18 cellular contexts compared by ENCODE assay signal in genomic region chr18:12930908-12931307, GRCh38. TPM values are rescaled to one million over a fixed set of nuclear protein-coding genes. Genes with fewer than 3 reads are reported as not detected.
DNase-seq lines count a peak whose midpoint lies in the region; FAIRE-seq and TF ChIP-seq lines count a peak whose summit lies in the region.
"Had no signal": no experiment of that assay in that cellular context is flagged by ENCODE, and none has a peak within 500 bp of the region (broad histone marks: within the 10 kb centered on the region; RNA-seq: fewer than 3 reads in every experiment).

No MANE protein-coding gene starts in this region.

- no peaks in the 10 kb centered on the region for H4K20me1 ChIP-seq in PC-9 (ENCODE audit: insufficient read depth)

- peaks cover under 1% of the 10 kb centered on the region for H3K27me3 Mint-ChIP-seq in endodermal cell (ENCODE audit: insufficient read depth)

- H3K36me3 ChIP-seq in endodermal cell (ENCODE audit: control insufficient read depth, insufficient read depth, low read length): no peaks in the 10 kb centered on the region
- no peaks in the 10 kb centered on the region for H3K36me3 ChIP-seq in PC-9 (ENCODE audit: low read depth)

- H3K4me3 Mint-ChIP-seq in endodermal cell: no peak overlapping the region
- H3K4me3 Mint-ChIP-seq: CD4-positive, CD25-positive, alpha-beta regulatory T cell; CD8-positive, alpha-beta T cell; H9 had no signal

- no peak for TF ChIP-seq POLR2A in GM12892 (IDR thresholded peaks at IDR 0.05; ENCODE audit: low read depth, low read length)

- peaks cover 8% of the 10 kb centered on the region for H3K4me1 Mint-ChIP-seq in endodermal cell

- POLR2A ChIA-PET in PC-9 (lab: Charles Lee; ENCODE audit: unreplicated experiment): no interaction called here

- intact Hi-C loops in PC-9 (cut with micrococcal nuclease; ENCODE audit: unreplicated experiment): loop anchor here (5.0 kb wide), 1 partner anchor 39 kb away; no protein-coding TSS in a partner anchor

- BruUV-seq in PC-9 (replicated peaks; lab: Mats Ljungman, UMichigan): no TSS peak

- no peak overlapping the region for H2AFZ ChIP-seq in PC-9
- H2AFZ ChIP-seq: GM23248 had no signal

- no peak overlapping the region for H3K27ac Mint-ChIP-seq in endodermal cell
- H3K27ac Mint-ChIP-seq: CD4-positive, CD25-positive, alpha-beta regulatory T cell; CD8-positive, alpha-beta T cell; H9 had no signal

- no peaks in the 10 kb centered on the region for H3K9me2 ChIP-seq in PC-9 (ENCODE audit: insufficient read depth)

- 0 out of 2 replicates have a peak, but pooled peaks cover 3% of the 10 kb centered on the region for H3F3A ChIP-seq in PC-9 (ENCODE audit: insufficient read depth, low read depth)

- no peaks in the 10 kb centered on the region for H3K27me3 ChIP-seq in endodermal cell (ENCODE audit: control insufficient read depth, insufficient read depth, low read length, poor library complexity, severe bottlenecking)
- H3K27me3 ChIP-seq in PC-9 (ENCODE audit: insufficient read depth, low read depth): no peaks in the 10 kb centered on the region

- no peaks in the 10 kb centered on the region for H3K36me3 Mint-ChIP-seq in endodermal cell (ENCODE audit: low read depth)
- H3K36me3 Mint-ChIP-seq: CD4-positive, CD25-positive, alpha-beta regulatory T cell; CD8-positive, alpha-beta T cell had no signal

- H3K9me3 ChIP-seq in endodermal cell (ENCODE audit: control insufficient read depth, low read length) (no peaks in the 10 kb centered on the region), PC-9 (ENCODE audit: insufficient read depth, low read depth) (no peaks in the 10 kb centered on the region)
- H3K9me3 ChIP-seq: A549, Caco-2 had no signal

- CTCF ChIA-PET in PC-9 (lab: Charles Lee): interaction anchor here (0.6 kb wide), 1 partner anchor 148 kb away, joined by 3 read pairs; no protein-coding TSS in a partner anchor

- FAIRE-seq in GM12892 (lab: Jason Lieb, UNC): peak; percentile 21
- FAIRE-seq: A549, G401.6, GM19239 had no signal

- TF ChIP-seq CTCF in endodermal cell (conservative IDR thresholded peaks at IDR 0.05) (no peak), PC-9 (conservative IDR thresholded peaks at IDR 0.05) (no peak)

- H3K79me2 ChIP-seq in PC-9 (ENCODE audit: low read depth): no peaks in the 10 kb centered on the region

- H3K4me3 ChIP-seq in endodermal cell (ENCODE audit: low read length): no peak overlapping the region
- no peak overlapping the region for H3K4me3 ChIP-seq in PC-9
- H3K4me3 ChIP-seq: A549, GM23248 had no signal

- no peak overlapping the region for H3K9ac ChIP-seq in endodermal cell (ENCODE audit: extremely low read depth, low read length, poor library complexity, severe bottlenecking)
- H3K9ac ChIP-seq: GM23248 had no signal

- H3K27ac ChIP-seq in endodermal cell (ENCODE audit: low read depth, low read length) (no peak overlapping the region), PC-9 (no peak overlapping the region)
- H3K27ac ChIP-seq: A549, C4-2B, GM23248 had no signal

- no peak for DNase-seq in GM12892 (ENCODE audit: insufficient read length)
- DNase-seq in endodermal cell: peak; percentile 17
- peak; percentile 27 for DNase-seq in ureter (ENCODE audit: low spot score)
- no peak for DNase-seq in PC-9
- DNase-seq in T-helper 2 cell: no peak
- no peak for DNase-seq in NCI-H2171 treated with DMSO at 0.1 percent for 48 hours (lab: John Stamatoyannopoulos, UW)
- DNase-seq: 8988T; Caco-2; CD4-positive, CD25-positive, alpha-beta regulatory T cell; CD8-positive, alpha-beta T cell; DMS153; DND-41; GM23248; H9 had no signal

- no peaks in the 10 kb centered on the region for H3K9me3 Mint-ChIP-seq in endodermal cell
- H3K9me3 Mint-ChIP-seq: CD4-positive, CD25-positive, alpha-beta regulatory T cell; CD8-positive, alpha-beta T cell; H9 had no signal

- no peak overlapping the region for H3K4me2 ChIP-seq in PC-9
- H3K4me2 ChIP-seq: A549 had no signal

- WGBS in endodermal cell (ENCODE audit: insufficient coverage in 1 of 2, insufficient read length in 1 of 2), 2 experiments: 81 to 83% methylated on average over 3 of the region's 3 CpGs

- no peaks in the 10 kb centered on the region for H3K4me1 ChIP-seq in endodermal cell (ENCODE audit: control insufficient read depth, insufficient read depth, low read length)
- H3K4me1 ChIP-seq in PC-9 (replicated peaks; ENCODE audit: insufficient read depth): peaks cover 14% of the 10 kb centered on the region

RNA-seq across cellular contexts. Expression of gene SEH1L, which starts 16.9 kb away (rescaled TPM):
- polyA plus RNA-seq in GM12892 (2012; ENCODE audit: missing spikeins): 40.2 TPM
- 10 to 100 TPM; 58.4 to 63.0 TPM for total RNA-seq in endodermal cell
- polyA plus RNA-seq in endodermal cell (2013, experiment 1 of 2): 29.5 TPM
- polyA plus RNA-seq in endodermal cell (2013, experiment 2 of 2): 28.6 TPM
- total RNA-seq in ureter: 53.1 TPM
- 98.3 and 101 TPM in 2 replicates for total RNA-seq in PC-9 (2021)

RNA-seq across cellular contexts. Expression of gene PTPN2, which starts 46.9 kb away (rescaled TPM):
- 37.5 TPM for polyA plus RNA-seq in GM12892 (2012; ENCODE audit: missing spikeins)
- total RNA-seq in endodermal cell (10 to 100 TPM; 47.3 to 48.5 TPM), ureter (47.8 TPM), PC-9 (2021) (77.2 and 78.1 TPM in 2 replicates)
- 27.7 TPM for polyA plus RNA-seq in endodermal cell (2013, experiment 1 of 2)
- 25.6 TPM for polyA plus RNA-seq in endodermal cell (2013, experiment 2 of 2)

Comparison
In these comparisons a context has a peak if more than half of its experiments do, and no peak if none do; other contexts are left out.
1. DNase-seq: peak in endodermal cell (single experiment) and ureter (single experiment); none in GM12892 (single experiment), PC-9 (0 of 2), T-helper 2 cell (0 of 5) and NCI-H2171 treated with DMSO at 0.1 percent for 48 hours (single experiment).